1 cellular context compared by ENCODE assay signal in the genomic region with DNA sequence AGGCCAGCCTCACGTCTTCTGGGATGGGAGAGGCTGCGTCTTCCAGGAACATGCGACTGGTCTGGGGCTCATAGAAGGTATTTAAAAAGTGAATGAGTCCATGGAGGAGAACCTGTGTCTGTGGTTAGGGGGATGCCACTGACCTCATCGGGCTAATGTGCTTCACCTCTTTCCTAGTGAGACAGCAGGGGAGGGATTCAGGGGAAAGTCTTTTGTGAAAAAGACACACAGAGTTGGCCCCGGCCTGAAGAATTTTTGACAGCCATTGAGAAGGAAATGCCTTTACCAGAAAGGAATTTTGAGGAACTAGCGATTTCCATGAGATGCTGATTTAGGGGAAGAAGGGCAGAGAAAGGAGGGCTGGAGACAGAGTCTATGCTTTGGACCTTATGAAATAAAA.
TF ChIP-seq lines count a peak whose summit lies in the region.

No MANE protein-coding gene starts in this region.

TF ChIP-seq in WTC11, 78 proteins besides CTCF, POLR2A, EP300 and RAD21 (continued from another document):
- TF ChIP-seq, protein P1, sequence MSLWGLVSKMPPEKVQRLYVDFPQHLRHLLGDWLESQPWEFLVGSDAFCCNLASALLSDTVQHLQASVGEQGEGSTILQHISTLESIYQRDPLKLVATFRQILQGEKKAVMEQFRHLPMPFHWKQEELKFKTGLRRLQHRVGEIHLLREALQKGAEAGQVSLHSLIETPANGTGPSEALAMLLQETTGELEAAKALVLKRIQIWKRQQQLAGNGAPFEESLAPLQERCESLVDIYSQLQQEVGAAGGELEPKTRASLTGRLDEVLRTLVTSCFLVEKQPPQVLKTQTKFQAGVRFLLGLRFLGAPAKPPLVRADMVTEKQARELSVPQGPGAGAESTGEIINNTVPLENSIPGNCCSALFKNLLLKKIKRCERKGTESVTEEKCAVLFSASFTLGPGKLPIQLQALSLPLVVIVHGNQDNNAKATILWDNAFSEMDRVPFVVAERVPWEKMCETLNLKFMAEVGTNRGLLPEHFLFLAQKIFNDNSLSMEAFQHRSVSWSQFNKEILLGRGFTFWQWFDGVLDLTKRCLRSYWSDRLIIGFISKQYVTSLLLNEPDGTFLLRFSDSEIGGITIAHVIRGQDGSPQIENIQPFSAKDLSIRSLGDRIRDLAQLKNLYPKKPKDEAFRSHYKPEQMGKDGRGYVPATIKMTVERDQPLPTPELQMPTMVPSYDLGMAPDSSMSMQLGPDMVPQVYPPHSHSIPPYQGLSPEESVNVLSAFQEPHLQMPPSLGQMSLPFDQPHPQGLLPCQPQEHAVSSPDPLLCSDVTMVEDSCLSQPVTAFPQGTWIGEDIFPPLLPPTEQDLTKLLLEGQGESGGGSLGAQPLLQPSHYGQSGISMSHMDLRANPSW (CRISPR knock-in tag; conservative IDR thresholded peaks at IDR 0.05; ENCODE audit: low read depth) = no peak
- TF ChIP-seq CREB1 (CRISPR knock-in tag; IDR thresholded peaks at IDR 0.05) (no peak), ESRRA (CRISPR knock-in tag; IDR thresholded peaks at IDR 0.05; ENCODE audit: borderline replicate concordance) (no peak), ZNF423 (CRISPR knock-in tag; IDR thresholded peaks at IDR 0.05) (no peak)
